Comparison of ENCODE assay signal across 8 cellular contexts in the genomic region with DNA sequence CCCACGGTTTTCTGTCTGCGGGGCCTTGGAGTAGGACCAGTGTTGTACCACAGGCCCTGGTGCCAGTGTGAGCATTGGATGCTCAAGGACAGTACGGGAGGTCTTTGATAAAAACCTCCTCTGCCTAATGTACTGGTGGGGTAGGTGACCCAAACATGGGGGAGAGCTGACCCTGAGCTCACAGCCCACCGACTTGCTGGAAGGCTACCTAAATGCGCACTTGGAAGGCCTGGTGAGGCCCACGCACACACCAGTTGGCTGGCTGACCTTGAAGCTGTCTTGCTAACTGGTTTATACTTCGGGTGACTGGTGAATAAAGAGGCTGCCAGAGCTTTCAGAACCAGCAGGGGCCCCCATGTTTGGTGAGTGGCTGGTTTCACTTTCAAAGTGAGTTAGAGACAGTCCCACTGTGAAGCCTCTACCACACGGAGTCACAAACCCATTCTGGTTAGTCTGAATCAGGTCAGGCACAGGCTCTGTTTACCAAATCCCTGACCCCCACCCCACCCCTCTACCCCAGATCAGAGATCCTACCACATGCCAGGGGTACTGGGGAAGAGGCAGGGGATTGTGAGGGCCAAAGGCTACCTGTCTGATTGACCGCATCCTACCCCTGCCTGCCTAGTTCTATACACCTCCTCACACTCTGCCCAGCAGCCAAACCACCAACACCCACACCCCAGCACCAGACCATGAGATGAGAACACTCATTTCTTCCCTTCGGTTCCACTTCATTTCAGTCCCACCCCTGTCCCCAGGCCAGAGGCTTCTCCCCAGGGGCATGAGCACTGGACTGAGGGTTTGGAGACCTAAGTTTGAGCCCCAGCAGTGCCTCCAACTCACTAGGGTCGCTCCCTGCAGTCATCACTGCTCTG. TPM values are rescaled to one million over a fixed set of nuclear protein-coding genes. Genes with fewer than 3 reads are reported as not detected.
DNase-seq lines count a peak whose midpoint lies in the region; ATAC-seq and TF ChIP-seq lines count a peak whose summit lies in the region.

No MANE protein-coding gene starts in this region.

- no peaks in the 10 kb centered on the region for H3K9me3 ChIP-seq in effector memory CD4-positive, alpha-beta T cell (ENCODE audit: control insufficient read depth, low read length)
- peaks cover 0 to 4% (median 0%) of the 10 kb centered on the region in 4 donors for H3K9me3 ChIP-seq in upper lobe of left lung

- TF ChIP-seq CTCF in upper lobe of left lung (IDR thresholded peaks at IDR 0.05): no peak

- H3K4me3 ChIP-seq in effector memory CD4-positive, alpha-beta T cell (ENCODE audit: insufficient read depth, low read depth, low read length, poor library complexity, severe bottlenecking): peak overlapping the region; percentile 1
- H3K4me3 ChIP-seq in upper lobe of left lung: no peak overlapping the region

- H3K4me1 ChIP-seq in effector memory CD4-positive, alpha-beta T cell (ENCODE audit: control insufficient read depth, insufficient read depth, low read length, poor library complexity, severe bottlenecking): peaks cover 37% of the 10 kb centered on the region
- peaks cover 9 to 13% (median 11%) of the 10 kb centered on the region in 4 donors for H3K4me1 ChIP-seq in upper lobe of left lung

- TF ChIP-seq EP300 in upper lobe of left lung (IDR thresholded peaks at IDR 0.05): no peak

- ATAC-seq in HG02759 (IDR thresholded peaks at IDR 0.05; ENCODE audit: unreplicated experiment) (peak; percentile 57), upper lobe of left lung (ENCODE audit: low FRiP score in 2 of 2) (no peak), left lobe of liver (no peak)

- peak; percentile 59 for TF ChIP-seq POLR2A in GM15510 (IDR thresholded peaks at IDR 0.05; ENCODE audit: borderline replicate concordance, extremely low read depth, insufficient read length)
- no peak for TF ChIP-seq POLR2A in upper lobe of left lung (IDR thresholded peaks at IDR 0.05)

- WGBS in upper lobe of left lung, 2 donors: 81 to 89% methylated on average over 6 to 11 of the region's 11 CpGs

- H3K36me3 ChIP-seq in effector memory CD4-positive, alpha-beta T cell (ENCODE audit: control insufficient read depth, insufficient read depth, low read length): no peaks in the 10 kb centered on the region
- H3K36me3 ChIP-seq in upper lobe of left lung: no peaks in the 10 kb centered on the region

- H3K27ac ChIP-seq in effector memory CD4-positive, alpha-beta T cell (ENCODE audit: insufficient read depth, low read length, poor library complexity, severe bottlenecking): peak overlapping the region; percentile 65
- H3K27ac ChIP-seq in upper lobe of left lung: peak overlapping the region in 3 of 4 donors; percentile 10 to 63 (median 24)

- DNase-seq in activated CD4-positive, CD25-positive, alpha-beta regulatory T cell (lab: John Stamatoyannopoulos, UW): peak; percentile 35 to 60 (median 52)
- peak; percentile 47 to 52 (median 51) for DNase-seq in effector memory CD4-positive, alpha-beta T cell
- no peak for DNase-seq in upper lobe of left lung
- DNase-seq in SKM-1 (lab: John Stamatoyannopoulos, UW; ENCODE audit: unreplicated experiment): no peak
- DNase-seq in left lobe of liver (ENCODE audit: low spot score): no peak
- no peak for DNase-seq in NCI-H526 treated with DMSO at 0.1 percent for 48 hours (lab: John Stamatoyannopoulos, UW)

- H3K27me3 ChIP-seq in effector memory CD4-positive, alpha-beta T cell (replicated peaks; ENCODE audit: control insufficient read depth, insufficient read depth, low read length, poor library complexity, severe bottlenecking): no peaks in the 10 kb centered on the region
- no peaks in the 10 kb centered on the region for H3K27me3 ChIP-seq in upper lobe of left lung

RNA-seq across cellular contexts. Expression of a gene that starts 12.7 kb away (rescaled TPM):
- total RNA-seq in upper lobe of left lung: 1 to 10 TPM; 3.4 to 9.4 (median 5.8) TPM
- total RNA-seq in left lobe of liver: 1.1 TPM

RNA-seq across cellular contexts. Expression of a gene that starts 25.6 kb away (rescaled TPM):
- total RNA-seq in upper lobe of left lung (1 to 10 TPM; 2.1 to 8.4 (median 4.7) TPM), left lobe of liver (12.6 TPM)

RNA-seq across cellular contexts. Expression of a gene that starts 49.8 kb away (rescaled TPM):
- total RNA-seq in upper lobe of left lung (under 1 TPM in 2 of 6 donors, not detected in 4; 0.06 to 0.13 TPM), left lobe of liver (not detected)

RNA-seq across cellular contexts. Expression of a gene that starts 52.9 kb away (rescaled TPM):
- total RNA-seq in upper lobe of left lung (1 to 10 TPM in 5 of 6 donors, under 1 TPM in 1; 0.47 to 8.2 (median 2.0) TPM), left lobe of liver (107 TPM)

Comparison
In these comparisons a context has a peak if more than half of its experiments do, and no peak if none do; other contexts are left out.
1. DNase-seq: peak in activated CD4-positive, CD25-positive, alpha-beta regulatory T cell (4 of 4) and effector memory CD4-positive, alpha-beta T cell (3 of 3); none in upper lobe of left lung (0 of 2), SKM-1 (single experiment), left lobe of liver (single experiment) and NCI-H526 treated with DMSO at 0.1 percent for 48 hours (single experiment).